Comparison of ENCODE assay signal across 8 cellular contexts in genomic region chr19:19643158-19644053, GRCh38. TPM values are rescaled to one million over a fixed set of nuclear protein-coding genes. Genes with fewer than 3 reads are reported as not detected.
DNase-seq lines count a peak whose midpoint lies in the region; ATAC-seq and TF ChIP-seq lines count a peak whose summit lies in the region.

Gene GMIP, minus strand, starts transcription at chr19:19643657. Its CDS starts 128 bp downstream, at chr19:19643529.

- DNase-seq in NCI-H524 (lab: John Stamatoyannopoulos, UW): peak; percentile 47 to 71
- DNase-seq in NCI-H524 treated with DMSO at 0.1 percent for 48 hours (lab: John Stamatoyannopoulos, UW): no peak
- DNase-seq in NCI-H2171 treated with DMSO at 0.1 percent for 48 hours (lab: John Stamatoyannopoulos, UW): peak; percentile 75
- peak; percentile 79 for DNase-seq in activated CD4-positive, alpha-beta T cell treated with anti-CD3 and anti-CD28 coated beads for 1 hour
- peak; percentile 49 for DNase-seq in choroid plexus epithelial cell (ENCODE audit: low read depth)
- DNase-seq in left lobe of liver (ENCODE audit: low spot score): peak; percentile 79
- peak; percentile 86 for DNase-seq in stimulated activated CD4-positive, alpha-beta T cell treated with anti-CD3 and anti-CD28 coated beads, Interleukin-4, amount 100 ng/mL, for 1 hour

- TF ChIP-seq CTCF in choroid plexus epithelial cell (conservative IDR thresholded peaks at IDR 0.05; ENCODE audit: low read depth, low read length): peak; percentile 89

- peak; percentile 70 for ATAC-seq in HG02970 (IDR thresholded peaks at IDR 0.05; ENCODE audit: low FRiP score, unreplicated experiment)
- ATAC-seq in left lobe of liver: peak; percentile 92

- H3K4me3 ChIP-seq in choroid plexus epithelial cell (ENCODE audit: low read depth, low read length): peak within 1 kb of the TSS; percentile 85

RNA-seq across cellular contexts. Expression of gene GMIP, which starts in this region (rescaled TPM):
- 3.7 TPM for total RNA-seq in left lobe of liver
